20 cellular contexts compared by ENCODE assay signal in genomic region chr18:60664736-60665135, GRCh38.
"Had no signal": no experiment of that assay in that cellular context is flagged by ENCODE, and none has a peak within 500 bp of the region (broad histone marks: within the 10 kb centered on the region; RNA-seq: fewer than 3 reads in every experiment).

No MANE protein-coding gene starts in this region.

- H3K36me3 ChIP-seq: neutrophil, stomach, thoracic aorta had no signal

- H3K9me3 ChIP-seq: neutrophil, thoracic aorta had no signal

- H3K4me1 ChIP-seq: foreskin keratinocyte, parathyroid adenoma, stomach had no signal

- H3K4me3 ChIP-seq: stomach, thoracic aorta had no signal

- H2AFZ ChIP-seq: parathyroid adenoma had no signal

- H3K9ac ChIP-seq: parathyroid adenoma had no signal

- H3K27me3 Mint-ChIP-seq: activated CD8-positive, alpha-beta memory T cell treated with anti-CD3 and anti-CD28 coated beads, Interleukin-2, amount 10 ng/mL, durations not matched to agents 7 days and 5 days; activated naive CD4-positive, alpha-beta T cell treated with anti-CD3 and anti-CD28 coated beads, Interleukin-2, amount 10 ng/mL, durations not matched to agents 7 days and 5 days; effector memory CD8-positive, alpha-beta T cell had no signal

- ATAC-seq: activated CD8-positive, alpha-beta memory T cell treated with anti-CD3 and anti-CD28 coated beads, Interleukin-2, amount 10 ng/mL, durations not matched to agents 7 days and 5 days; effector memory CD8-positive, alpha-beta T cell; foreskin keratinocyte; left ventricle myocardium superior; natural killer cell had no signal

- H3K79me2 ChIP-seq: parathyroid adenoma had no signal

- H3K36me3 Mint-ChIP-seq: activated CD8-positive, alpha-beta memory T cell treated with anti-CD3 and anti-CD28 coated beads, Interleukin-2, amount 10 ng/mL, durations not matched to agents 7 days and 5 days; activated naive CD4-positive, alpha-beta T cell treated with anti-CD3 and anti-CD28 coated beads, Interleukin-2, amount 10 ng/mL, durations not matched to agents 7 days and 5 days; natural killer cell had no signal

- H3K4me1 Mint-ChIP-seq: activated CD8-positive, alpha-beta memory T cell treated with anti-CD3 and anti-CD28 coated beads, Interleukin-2, amount 10 ng/mL, durations not matched to agents 7 days and 5 days; activated naive CD4-positive, alpha-beta T cell treated with anti-CD3 and anti-CD28 coated beads, Interleukin-2, amount 10 ng/mL, durations not matched to agents 7 days and 5 days; natural killer cell had no signal

- H3K9me3 Mint-ChIP-seq: activated T-helper 2 cell treated with anti-CD3 and anti-CD28 coated beads, Interferon-gamma antibody, Interleukin-2, Interleukin-4, amounts not matched to agents 10 μg/mL and 5 μg/mL and 100 μg/mL, durations not matched to agents 14 hours and 24 hours and 36 hours had no signal

- H3K27ac ChIP-seq: foreskin keratinocyte, neutrophil, parathyroid adenoma, stomach, thoracic aorta, VCaP had no signal

- H3K27me3 ChIP-seq: foreskin keratinocyte, neutrophil, stomach had no signal

- H3K27ac Mint-ChIP-seq: activated CD8-positive, alpha-beta memory T cell treated with anti-CD3 and anti-CD28 coated beads, Interleukin-2, amount 10 ng/mL, durations not matched to agents 7 days and 5 days; activated naive CD4-positive, alpha-beta T cell treated with anti-CD3 and anti-CD28 coated beads, Interleukin-2, amount 10 ng/mL, durations not matched to agents 7 days and 5 days; activated T-helper 2 cell treated with anti-CD3 and anti-CD28 coated beads, Interferon-gamma antibody, Interleukin-2, Interleukin-4, amounts not matched to agents 10 μg/mL and 5 μg/mL and 100 μg/mL, durations not matched to agents 14 hours and 24 hours and 36 hours; effector memory CD8-positive, alpha-beta T cell; natural killer cell had no signal

- DNase-seq: activated CD4-positive, alpha-beta T cell treated with anti-CD3 and anti-CD28 coated beads for 1 hour; activated CD4-positive, alpha-beta T cell treated with anti-CD3 and anti-CD28 coated beads, Interleukin-2, amount 50 U/mL, for 48 hours; activated CD8-positive, alpha-beta memory T cell treated with anti-CD3 and anti-CD28 coated beads, Interleukin-2, amount 10 ng/mL, durations not matched to agents 7 days and 5 days; activated naive CD4-positive, alpha-beta T cell treated with anti-CD3 and anti-CD28 coated beads, Interleukin-2, amount 10 ng/mL, durations not matched to agents 7 days and 5 days; activated T-cell treated with anti-CD3 and anti-CD28 coated beads, Interleukin-2, amount 50 U/mL, for 1 hour; dermis blood vessel endothelial cell; effector memory CD8-positive, alpha-beta T cell; foreskin keratinocyte; glutamatergic neuron; kidney glomerular epithelial cell; left ventricle myocardium superior; mesenchymal stem cell; natural killer cell; stimulated activated CD4-positive, alpha-beta T cell treated with anti-CD3 and anti-CD28 coated beads, Interleukin-2, amount 100 ng/mL, for 24 hours; stomach had no signal

- H3K4me3 Mint-ChIP-seq: activated CD8-positive, alpha-beta memory T cell treated with anti-CD3 and anti-CD28 coated beads, Interleukin-2, amount 10 ng/mL, durations not matched to agents 7 days and 5 days; activated naive CD4-positive, alpha-beta T cell treated with anti-CD3 and anti-CD28 coated beads, Interleukin-2, amount 10 ng/mL, durations not matched to agents 7 days and 5 days; effector memory CD8-positive, alpha-beta T cell; natural killer cell had no signal
